11 cellular contexts compared by ENCODE assay signal in genomic region chr12:121765573-121765972, GRCh38. TPM values are rescaled to one million over a fixed set of nuclear protein-coding genes. Genes with fewer than 3 reads are reported as not detected.
DNase-seq lines count a peak whose midpoint lies in the region; ATAC-seq and TF ChIP-seq lines count a peak whose summit lies in the region.
"Had no signal": no experiment of that assay in that cellular context is flagged by ENCODE, and none has a peak within 500 bp of the region (broad histone marks: within the 10 kb centered on the region; RNA-seq: fewer than 3 reads in every experiment).

No MANE protein-coding gene starts in this region.

- H3K36me3 Mint-ChIP-seq in nephron (ENCODE audit: low read depth), result peaks cover 4% of the 10 kb centered on the region

- H3K4me3 ChIP-seq in NB4 (ENCODE audit: low read depth, low read length) (no peak overlapping the region), HAP-1 (no peak overlapping the region)
- H3K4me3 ChIP-seq: heart right ventricle had no signal

- no peaks in the 10 kb centered on the region for H3K27me3 Mint-ChIP-seq in nephron (ENCODE audit: low read depth)

- in situ Hi-C loops in HAP-1 (cut with MboI; ENCODE audit: low sequenced_read_pairs), result no loop called here

- TF ChIP-seq POLR2A in NB4 (IDR thresholded peaks at IDR 0.05; ENCODE audit: extremely low read depth, insufficient read length), result no peak

- ATAC-seq in HG02973 (IDR thresholded peaks at IDR 0.05; ENCODE audit: unreplicated experiment), result no peak
- ATAC-seq: heart right ventricle had no signal

- DNase-seq in DMS 273 (lab: John Stamatoyannopoulos, UW; ENCODE audit: unreplicated experiment), result peak; percentile 88
- DNase-seq in NB4 (ENCODE audit: low read depth), result peak; percentile 72
- peak; percentile 51 for DNase-seq in cerebellar cortex (ENCODE audit: low spot score)
- no peak for DNase-seq in GM19240 (ENCODE audit: insufficient read length, low spot score)
- DNase-seq in SK-N-DZ (ENCODE audit: low spot score), result no peak
- DNase-seq in HAP-1 (ENCODE audit: low spot score in 2 of 2), result no peak
- DNase-seq: activated naive CD4-positive, alpha-beta T cell treated with anti-CD3 and anti-CD28 coated beads for 36 hours; heart right ventricle; NCI-H510A treated with DMSO at 0.1 percent for 48 hours had no signal

- H3K4me3 Mint-ChIP-seq in nephron, result no peak overlapping the region
- H3K4me3 Mint-ChIP-seq: activated naive CD4-positive, alpha-beta T cell treated with anti-CD3 and anti-CD28 coated beads for 36 hours had no signal

- no peaks in the 10 kb centered on the region for H3K9me3 Mint-ChIP-seq in nephron
- H3K9me3 Mint-ChIP-seq: activated naive CD4-positive, alpha-beta T cell treated with anti-CD3 and anti-CD28 coated beads for 36 hours had no signal

- TF ChIP-seq CTCF in NB4 (IDR thresholded peaks at IDR 0.05; ENCODE audit: low read depth, low read length) (no peak), nephron (IDR thresholded peaks at IDR 0.05; ENCODE audit: unreplicated experiment in 3 of 3) (no peak)

- peaks cover 37% of the 10 kb centered on the region for H3K4me1 Mint-ChIP-seq in nephron

- H3K9me3 ChIP-seq in HAP-1, result no peaks in the 10 kb centered on the region
- H3K9me3 ChIP-seq: heart right ventricle had no signal

- no peaks in the 10 kb centered on the region for H3K4me1 ChIP-seq in HAP-1

- peak overlapping the region in 2 of 3 experiments; percentile 37 to 44 for H3K27ac Mint-ChIP-seq in nephron
- H3K27ac Mint-ChIP-seq: activated naive CD4-positive, alpha-beta T cell treated with anti-CD3 and anti-CD28 coated beads for 36 hours had no signal

- peaks cover 17% of the 10 kb centered on the region; the same call in 1 of the 2 replicates for H3K36me3 ChIP-seq in HAP-1 (replicated peaks)

- H3K27me3 ChIP-seq in HAP-1 (ENCODE audit: low read depth), result no peaks in the 10 kb centered on the region
- H3K27me3 ChIP-seq: heart right ventricle had no signal

RNA-seq across cellular contexts. Expression of gene RHOF, which starts 27.9 kb away (rescaled TPM):
- 0.90 and 3.7 TPM in 2 replicates for polyA plus RNA-seq in SK-N-DZ (2014; cell fraction: cytosol; rRNA removed)
- polyA plus RNA-seq in SK-N-DZ (2014; cell fraction: nucleus; rRNA removed), result 57.6 and 75.5 TPM in 2 replicates

RNA-seq across cellular contexts. Expression of gene SETD1B, which starts 38.2 kb away (rescaled TPM):
- 3.3 and 4.6 TPM in 2 replicates for polyA plus RNA-seq in SK-N-DZ (2014; cell fraction: cytosol; rRNA removed)
- polyA plus RNA-seq in SK-N-DZ (2014; cell fraction: nucleus; rRNA removed), result 3.4 and 6.6 TPM in 2 replicates

RNA-seq across cellular contexts. Expression of gene TMEM120B, which starts 53.0 kb away (rescaled TPM):
- polyA plus RNA-seq in SK-N-DZ (2014; cell fraction: cytosol; rRNA removed), result 16.9 and 18.2 TPM in 2 replicates
- polyA plus RNA-seq in SK-N-DZ (2014; cell fraction: nucleus; rRNA removed), result 58.7 and 60.7 TPM in 2 replicates

Comparison
In these comparisons a context has a peak if more than half of its experiments do, and no peak if none do; other contexts are left out.
1. DNase-seq: peak in DMS 273 (single experiment), NB4 (single experiment) and cerebellar cortex (single experiment); none in GM19240 (single experiment), SK-N-DZ (single experiment) and HAP-1 (0 of 2).